ENCODE assay signal across 19 cellular contexts in the genomic region with DNA sequence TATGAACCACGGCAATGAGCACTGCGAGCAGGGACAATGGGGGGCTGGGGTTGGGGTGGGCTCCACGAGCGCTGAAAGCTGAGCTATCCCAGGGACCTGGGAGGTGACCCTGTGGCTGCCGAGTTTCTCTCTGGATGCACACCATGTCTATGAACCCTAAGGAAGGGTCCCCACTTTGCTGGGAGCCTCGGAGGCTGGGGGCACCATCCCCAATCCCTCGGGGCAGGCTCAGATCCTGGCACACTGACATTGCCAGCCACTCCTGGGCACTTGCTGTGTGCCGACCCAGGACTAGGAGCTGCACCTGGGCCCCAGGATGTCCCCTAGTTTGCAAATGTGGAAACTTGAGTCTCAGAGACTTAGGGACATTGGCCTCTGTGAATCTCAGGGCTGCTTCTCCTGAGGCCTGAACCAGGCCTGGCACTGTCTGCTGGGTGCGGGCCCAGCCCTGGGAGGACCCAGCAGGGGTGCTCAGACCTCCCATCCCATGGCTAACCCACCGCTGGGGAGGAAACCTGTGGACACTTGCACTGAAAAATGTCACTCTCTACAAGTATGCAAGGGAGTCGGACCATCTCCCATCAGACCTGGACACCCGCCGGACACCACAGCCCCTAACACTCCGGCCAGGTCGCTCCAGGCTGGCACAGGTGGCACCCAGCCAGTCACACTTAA.
"Had no signal": no experiment of that assay in that cellular context is flagged by ENCODE, and none has a peak within 500 bp of the region (broad histone marks: within the 10 kb centered on the region; RNA-seq: fewer than 3 reads in every experiment).

No MANE protein-coding gene starts in this region.

- H3K27me3 ChIP-seq: body of pancreas, esophagus squamous epithelium, neural progenitor cell, ovary, transverse colon, vagina had no signal

- H3K4me3 ChIP-seq: body of pancreas, esophagus squamous epithelium, mucosa of descending colon, neural progenitor cell, ovary, transverse colon, vagina had no signal

- H3K4me2 ChIP-seq: neural progenitor cell had no signal

- H2AFZ ChIP-seq: neural progenitor cell had no signal

- H3K9me3 ChIP-seq: ovary had no signal

- H3K27ac ChIP-seq: esophagus squamous epithelium, neural progenitor cell, ovary, transverse colon, vagina, VCaP had no signal

- DNase-seq: activated CD4-positive, alpha-beta T cell treated with anti-CD3 and anti-CD28 coated beads, Interleukin-2, amount 50 U/mL, for 1 hour; activated CD4-positive, CD25-positive, alpha-beta regulatory T cell treated with anti-CD3 and anti-CD28 coated beads, Interleukin-2, amount 50 U/mL, for 72 hours; activated CD8-positive, alpha-beta memory T cell treated with anti-CD3 and anti-CD28 coated beads, Interleukin-2, amount 50 U/mL, for 4 hours; activated gamma-delta T cell; activated naive CD8-positive, alpha-beta T cell treated with anti-CD3 and anti-CD28 coated beads, Interleukin-2, amount 10 ng/mL, durations not matched to agents 7 days and 5 days; activated T-cell treated with anti-CD3 and anti-CD28 coated beads, Interleukin-2, amount 50 U/mL, for 48 hours; amygdala; body of pancreas; effector memory CD8-positive, alpha-beta T cell; esophagus squamous epithelium; mesenchymal stem cell; mucosa of descending colon; naive B cell; T-helper 2 cell; transverse colon had no signal

- H3K36me3 ChIP-seq: ovary had no signal

- H3K9ac ChIP-seq: neural progenitor cell had no signal

- ATAC-seq: effector memory CD8-positive, alpha-beta T cell; mucosa of descending colon had no signal

- H3K4me1 ChIP-seq: body of pancreas, esophagus squamous epithelium, neural progenitor cell, transverse colon, vagina had no signal
